16 cellular contexts compared by ENCODE assay signal in genomic region chr12:71000748-71001147, GRCh38.
A peak's percentile ranks its signal among the peaks of the same experiment; 100 is the strongest.
DNase-seq lines count a peak whose midpoint lies in the region; ATAC-seq and TF ChIP-seq lines count a peak whose summit lies in the region.
"Had no signal": no experiment of that assay in that cellular context is flagged by ENCODE, and none has a peak within 500 bp of the region (broad histone marks: within the 10 kb centered on the region; RNA-seq: fewer than 3 reads in every experiment).

No MANE protein-coding gene starts in this region.

- H3K4me2 ChIP-seq in GM23338 (no peak overlapping the region), Loucy (ENCODE audit: low read depth, low read length, poor library complexity, severe bottlenecking) (peak overlapping the region; percentile 43)
- H3K4me2 ChIP-seq: BLaER1 had no signal

- no peak for TF ChIP-seq CTCF in GM23338 (conservative IDR thresholded peaks at IDR 0.05; ENCODE audit: low read depth in 2 of 2)
- no peak for TF ChIP-seq CTCF in Loucy (conservative IDR thresholded peaks at IDR 0.05; ENCODE audit: low read length)
- TF ChIP-seq CTCF in osteocyte (IDR thresholded peaks at IDR 0.05): no peak

- H3K79me2 ChIP-seq in GM23338 (replicated peaks; ENCODE audit: insufficient read depth) (no peaks in the 10 kb centered on the region), Loucy (ENCODE audit: insufficient read depth, low read length) (no peaks in the 10 kb centered on the region)

- no peak overlapping the region for H3K4me3 ChIP-seq in GM23338
- no peak overlapping the region for H3K4me3 ChIP-seq in Loucy (ENCODE audit: low read length, poor library complexity, severe bottlenecking)
- H3K4me3 ChIP-seq: BLaER1 had no signal

- no peak overlapping the region for H3K27ac Mint-ChIP-seq in GM23338
- H3K27ac Mint-ChIP-seq in osteocyte (ENCODE audit: unreplicated experiment): no peak overlapping the region
- H3K27ac Mint-ChIP-seq: CD4-positive, alpha-beta memory T cell had no signal

- H3K9me3 Mint-ChIP-seq in GM23338: no peaks in the 10 kb centered on the region; the same call in 2 of the 3 replicates
- peaks cover 3% of the 10 kb centered on the region for H3K9me3 Mint-ChIP-seq in osteocyte (ENCODE audit: unreplicated experiment)
- H3K9me3 Mint-ChIP-seq: H9 had no signal

- H3K9ac ChIP-seq in Loucy (ENCODE audit: low read depth, low read length, poor library complexity, severe bottlenecking): peak overlapping the region; percentile 33
- H3K9ac ChIP-seq: BLaER1 had no signal

- H3K4me1 Mint-ChIP-seq in GM23338 (no peaks in the 10 kb centered on the region), osteocyte (ENCODE audit: unreplicated experiment) (peaks cover 9% of the 10 kb centered on the region)
- H3K4me1 Mint-ChIP-seq: CD14-positive monocyte; CD4-positive, alpha-beta memory T cell had no signal

- H3K36me3 Mint-ChIP-seq in GM23338 (ENCODE audit: low read depth) (no peaks in the 10 kb centered on the region), osteocyte (ENCODE audit: unreplicated experiment) (no peaks in the 10 kb centered on the region)
- H3K36me3 Mint-ChIP-seq: CD14-positive monocyte; CD4-positive, alpha-beta memory T cell had no signal

- intact Hi-C loops in sciatic nerve (cut with DNase I): no loop called here

- H4K20me1 ChIP-seq in GM23338 (replicated peaks; ENCODE audit: insufficient read depth) (no peaks in the 10 kb centered on the region), Loucy (ENCODE audit: insufficient read depth, low read length, poor library complexity, severe bottlenecking) (no peaks in the 10 kb centered on the region)
- H4K20me1 ChIP-seq: BLaER1 had no signal

- H3K27me3 ChIP-seq in GM23338 (ENCODE audit: insufficient read depth): no peaks in the 10 kb centered on the region
- no peaks in the 10 kb centered on the region for H3K27me3 ChIP-seq in Loucy (ENCODE audit: insufficient read depth, low read length, poor library complexity, severe bottlenecking)
- H3K27me3 ChIP-seq: BLaER1 had no signal

- no peak overlapping the region for H3K27ac ChIP-seq in GM23338 (ENCODE audit: low read depth)
- H3K27ac ChIP-seq: BLaER1 had no signal

- H3K27me3 Mint-ChIP-seq in GM23338 (ENCODE audit: insufficient read depth, low read depth, poor library complexity) (no peaks in the 10 kb centered on the region), osteocyte (ENCODE audit: unreplicated experiment) (no peaks in the 10 kb centered on the region)
- H3K27me3 Mint-ChIP-seq: CD4-positive, alpha-beta memory T cell had no signal

- peaks cover 4% of the 10 kb centered on the region; the same call in 1 of the 2 replicates for H3K9me2 ChIP-seq in GM23338 (ENCODE audit: insufficient read depth)
- no peaks in the 10 kb centered on the region for H3K9me2 ChIP-seq in Loucy (replicated peaks; ENCODE audit: low read depth, low read length)

- H2AFZ ChIP-seq in GM23338: peak overlapping the region; percentile 69; the same call in 1 of the 2 replicates
- peak overlapping the region; percentile 59; the same call in 1 of the 2 replicates for H2AFZ ChIP-seq in Loucy (ENCODE audit: low read length)

- no peaks in the 10 kb centered on the region for H3K9me3 ChIP-seq in Loucy (ENCODE audit: insufficient read depth, low read depth, low read length)
- H3K9me3 ChIP-seq: BLaER1 had no signal

- no peaks in the 10 kb centered on the region for H3F3A ChIP-seq in GM23338 (replicated peaks; ENCODE audit: low read depth)
- H3F3A ChIP-seq in Loucy (ENCODE audit: low read depth): no peaks in the 10 kb centered on the region

- ATAC-seq in GM23338 (no peak), sciatic nerve (peak; percentile 55), HG02678 (IDR thresholded peaks at IDR 0.05; ENCODE audit: unreplicated experiment) (no peak), GM18520 (IDR thresholded peaks at IDR 0.05; ENCODE audit: unreplicated experiment) (no peak)

- DNase-seq in GM23338 (ENCODE audit: low spot score) (no peak), astrocyte of the hippocampus (ENCODE audit: low read depth, low spot score) (peak; percentile 5), sciatic nerve (ENCODE audit: low spot score) (no peak), osteocyte (ENCODE audit: extremely low spot score, unreplicated experiment) (no peak), superior temporal gyrus (ENCODE audit: extremely low spot score) (no peak)
- DNase-seq: 8988T; CD4-positive, alpha-beta memory T cell; DMS153; DMS79; GDM1; H9 had no signal

- H3K36me3 ChIP-seq in GM23338 (ENCODE audit: insufficient read depth): no peaks in the 10 kb centered on the region
- H3K36me3 ChIP-seq in Loucy (ENCODE audit: insufficient read depth, low read length): no peaks in the 10 kb centered on the region
- H3K36me3 ChIP-seq: BLaER1 had no signal

- no peak overlapping the region for H3K4me3 Mint-ChIP-seq in GM23338
- H3K4me3 Mint-ChIP-seq in osteocyte (ENCODE audit: unreplicated experiment): no peak overlapping the region
- H3K4me3 Mint-ChIP-seq: CD14-positive monocyte; CD4-positive, alpha-beta memory T cell; H9 had no signal

- H3K4me1 ChIP-seq in GM23338 (ENCODE audit: insufficient read depth): no peaks in the 10 kb centered on the region
- H3K4me1 ChIP-seq in Loucy (ENCODE audit: insufficient read depth, low read length, poor library complexity, severe bottlenecking): peaks cover 58% of the 10 kb centered on the region

TF ChIP-seq in GM23338, 12 proteins besides CTCF, POLR2A, EP300 and RAD21 (continues in another document):
- TF ChIP-seq STAT1 (IDR thresholded peaks at IDR 0.05; ENCODE audit: unreplicated experiment) (no peak), ETS1 (IDR thresholded peaks at IDR 0.05) (no peak), CREB1 (CRISPR knock-in tag; IDR thresholded peaks at IDR 0.05; ENCODE audit: low read depth) (no peak), JUNB (IDR thresholded peaks at IDR 0.05; ENCODE audit: unreplicated experiment) (no peak), EZH2 (IDR thresholded peaks at IDR 0.05; ENCODE audit: low read depth, unreplicated experiment) (no peak)
- TF ChIP-seq, protein P1, sequence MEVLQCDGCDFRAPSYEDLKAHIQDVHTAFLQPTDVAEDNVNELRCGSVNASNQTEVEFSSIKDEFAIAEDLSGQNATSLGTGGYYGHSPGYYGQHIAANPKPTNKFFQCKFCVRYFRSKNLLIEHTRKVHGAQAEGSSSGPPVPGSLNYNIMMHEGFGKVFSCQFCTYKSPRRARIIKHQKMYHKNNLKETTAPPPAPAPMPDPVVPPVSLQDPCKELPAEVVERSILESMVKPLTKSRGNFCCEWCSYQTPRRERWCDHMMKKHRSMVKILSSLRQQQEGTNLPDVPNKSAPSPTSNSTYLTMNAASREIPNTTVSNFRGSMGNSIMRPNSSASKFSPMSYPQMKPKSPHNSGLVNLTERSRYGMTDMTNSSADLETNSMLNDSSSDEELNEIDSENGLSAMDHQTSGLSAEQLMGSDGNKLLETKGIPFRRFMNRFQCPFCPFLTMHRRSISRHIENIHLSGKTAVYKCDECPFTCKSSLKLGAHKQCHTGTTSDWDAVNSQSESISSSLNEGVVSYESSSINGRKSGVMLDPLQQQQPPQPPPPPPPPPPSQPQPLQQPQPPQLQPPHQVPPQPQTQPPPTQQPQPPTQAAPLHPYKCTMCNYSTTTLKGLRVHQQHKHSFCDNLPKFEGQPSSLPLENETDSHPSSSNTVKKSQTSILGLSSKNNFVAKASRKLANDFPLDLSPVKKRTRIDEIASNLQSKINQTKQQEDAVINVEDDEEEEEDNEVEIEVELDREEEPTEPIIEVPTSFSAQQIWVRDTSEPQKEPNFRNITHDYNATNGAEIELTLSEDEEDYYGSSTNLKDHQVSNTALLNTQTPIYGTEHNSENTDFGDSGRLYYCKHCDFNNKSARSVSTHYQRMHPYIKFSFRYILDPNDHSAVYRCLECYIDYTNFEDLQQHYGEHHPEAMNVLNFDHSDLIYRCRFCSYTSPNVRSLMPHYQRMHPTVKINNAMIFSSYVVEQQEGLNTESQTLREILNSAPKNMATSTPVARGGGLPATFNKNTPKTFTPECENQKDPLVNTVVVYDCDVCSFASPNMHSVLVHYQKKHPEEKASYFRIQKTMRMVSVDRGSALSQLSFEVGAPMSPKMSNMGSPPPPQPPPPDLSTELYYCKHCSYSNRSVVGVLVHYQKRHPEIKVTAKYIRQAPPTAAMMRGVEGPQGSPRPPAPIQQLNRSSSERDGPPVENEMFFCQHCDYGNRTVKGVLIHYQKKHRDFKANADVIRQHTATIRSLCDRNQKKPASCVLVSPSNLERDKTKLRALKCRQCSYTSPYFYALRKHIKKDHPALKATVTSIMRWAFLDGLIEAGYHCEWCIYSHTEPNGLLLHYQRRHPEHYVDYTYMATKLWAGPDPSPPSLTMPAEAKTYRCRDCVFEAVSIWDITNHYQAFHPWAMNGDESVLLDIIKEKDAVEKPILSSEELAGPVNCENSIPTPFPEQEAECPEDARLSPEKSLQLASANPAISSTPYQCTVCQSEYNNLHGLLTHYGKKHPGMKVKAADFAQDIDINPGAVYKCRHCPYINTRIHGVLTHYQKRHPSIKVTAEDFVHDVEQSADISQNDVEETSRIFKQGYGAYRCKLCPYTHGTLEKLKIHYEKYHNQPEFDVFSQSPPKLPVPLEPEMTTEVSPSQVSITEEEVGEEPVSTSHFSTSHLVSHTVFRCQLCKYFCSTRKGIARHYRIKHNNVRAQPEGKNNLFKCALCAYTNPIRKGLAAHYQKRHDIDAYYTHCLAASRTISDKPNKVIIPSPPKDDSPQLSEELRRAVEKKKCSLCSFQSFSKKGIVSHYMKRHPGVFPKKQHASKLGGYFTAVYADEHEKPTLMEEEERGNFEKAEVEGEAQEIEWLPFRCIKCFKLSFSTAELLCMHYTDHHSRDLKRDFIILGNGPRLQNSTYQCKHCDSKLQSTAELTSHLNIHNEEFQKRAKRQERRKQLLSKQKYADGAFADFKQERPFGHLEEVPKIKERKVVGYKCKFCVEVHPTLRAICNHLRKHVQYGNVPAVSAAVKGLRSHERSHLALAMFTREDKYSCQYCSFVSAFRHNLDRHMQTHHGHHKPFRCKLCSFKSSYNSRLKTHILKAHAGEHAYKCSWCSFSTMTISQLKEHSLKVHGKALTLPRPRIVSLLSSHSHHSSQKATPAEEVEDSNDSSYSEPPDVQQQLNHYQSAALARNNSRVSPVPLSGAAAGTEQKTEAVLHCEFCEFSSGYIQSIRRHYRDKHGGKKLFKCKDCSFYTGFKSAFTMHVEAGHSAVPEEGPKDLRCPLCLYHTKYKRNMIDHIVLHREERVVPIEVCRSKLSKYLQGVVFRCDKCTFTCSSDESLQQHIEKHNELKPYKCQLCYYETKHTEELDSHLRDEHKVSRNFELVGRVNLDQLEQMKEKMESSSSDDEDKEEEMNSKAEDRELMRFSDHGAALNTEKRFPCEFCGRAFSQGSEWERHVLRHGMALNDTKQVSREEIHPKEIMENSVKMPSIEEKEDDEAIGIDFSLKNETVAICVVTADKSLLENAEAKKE (CRISPR knock-in tag; IDR thresholded peaks at IDR 0.05): no peak
